10 cellular contexts compared by ENCODE assay signal in the genomic region with DNA sequence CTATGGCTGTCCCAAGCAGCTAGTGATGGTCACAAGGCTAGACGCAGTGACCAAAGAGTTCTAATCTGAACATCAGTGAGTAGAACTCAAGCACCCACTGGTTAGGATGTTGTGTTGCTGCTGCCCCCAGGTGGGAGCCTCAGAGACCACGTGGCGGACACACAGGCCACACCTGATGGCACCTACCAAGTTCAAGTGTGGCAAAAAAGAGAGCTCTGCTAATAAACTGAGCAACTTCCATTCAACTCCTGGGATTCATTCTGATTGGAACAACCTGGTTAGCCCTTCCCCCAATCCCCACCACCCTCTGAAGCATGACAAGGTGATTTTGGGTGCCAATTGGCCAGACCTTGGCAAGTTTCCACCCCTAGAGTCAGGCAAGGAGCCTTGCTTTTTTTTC. TPM values are rescaled to one million over a fixed set of nuclear protein-coding genes. Genes with fewer than 3 reads are reported as not detected.
A peak's percentile ranks its signal among the peaks of the same experiment; 100 is the strongest.
DNase-seq lines count a peak whose midpoint lies in the region; ATAC-seq and TF ChIP-seq lines count a peak whose summit lies in the region.
"Had no signal": no experiment of that assay in that cellular context is flagged by ENCODE, and none has a peak within 500 bp of the region (broad histone marks: within the 10 kb centered on the region; RNA-seq: fewer than 3 reads in every experiment).

No MANE protein-coding gene starts in this region.

- H3K27ac Mint-ChIP-seq in activated CD8-positive, alpha-beta memory T cell treated with anti-CD3 and anti-CD28 coated beads, Interleukin-2, amount 10 ng/mL, durations not matched to agents 7 days and 5 days: peak overlapping the region; percentile 90
- H3K27ac Mint-ChIP-seq in mesothelial cell of epicardium: no peak overlapping the region

- H3K36me3 ChIP-seq in DND-41 (ENCODE audit: insufficient read depth, low read length): no peaks in the 10 kb centered on the region
- no peaks in the 10 kb centered on the region for H3K36me3 ChIP-seq in KMS-11 (ENCODE audit: insufficient read depth)
- H3K36me3 ChIP-seq: gastroesophageal sphincter had no signal

- H3K4me1 Mint-ChIP-seq in activated CD8-positive, alpha-beta memory T cell treated with anti-CD3 and anti-CD28 coated beads, Interleukin-2, amount 10 ng/mL, durations not matched to agents 7 days and 5 days: peaks cover 46% of the 10 kb centered on the region
- H3K4me1 Mint-ChIP-seq in mesothelial cell of epicardium: peaks cover 34% of the 10 kb centered on the region

- H3K27me3 Mint-ChIP-seq in activated CD8-positive, alpha-beta memory T cell treated with anti-CD3 and anti-CD28 coated beads, Interleukin-2, amount 10 ng/mL, durations not matched to agents 7 days and 5 days: no peaks in the 10 kb centered on the region
- H3K27me3 Mint-ChIP-seq in mesothelial cell of epicardium (ENCODE audit: low read depth): peaks cover 10% of the 10 kb centered on the region

- H3K9me3 ChIP-seq in DND-41 (ENCODE audit: insufficient read depth, low read length, severe bottlenecking): no peaks in the 10 kb centered on the region
- H3K9me3 ChIP-seq: gastroesophageal sphincter had no signal

- H3K27me3 ChIP-seq in DND-41 (ENCODE audit: insufficient read depth, low read length, poor library complexity) (no peaks in the 10 kb centered on the region), KMS-11 (ENCODE audit: insufficient read depth, low read depth) (no peaks in the 10 kb centered on the region)
- H3K27me3 ChIP-seq: gastroesophageal sphincter had no signal

- H3K36me3 Mint-ChIP-seq in activated CD8-positive, alpha-beta memory T cell treated with anti-CD3 and anti-CD28 coated beads, Interleukin-2, amount 10 ng/mL, durations not matched to agents 7 days and 5 days: no peaks in the 10 kb centered on the region
- H3K36me3 Mint-ChIP-seq in mesothelial cell of epicardium: no peaks in the 10 kb centered on the region

- CTCF ChIA-PET in activated CD8-positive, alpha-beta memory T cell treated with anti-CD3 and anti-CD28 coated beads, Interleukin-2, amount 10 ng/mL, durations not matched to agents 7 days and 5 days (lab: Charles Lee): interaction anchor here (1.1 to 7.7 kb wide), 7 partner anchors 11 to 118 kb away, joined by 3 to 75 read pairs (median 6); no protein-coding TSS in a partner anchor

- peaks cover 28% of the 10 kb centered on the region for H3K4me1 ChIP-seq in DND-41 (ENCODE audit: insufficient read depth, low read length)
- peaks cover 9% of the 10 kb centered on the region for H3K4me1 ChIP-seq in KMS-11 (ENCODE audit: low read depth, poor library complexity, severe bottlenecking)

- no peaks in the 10 kb centered on the region for H4K20me1 ChIP-seq in DND-41 (ENCODE audit: insufficient read depth, low read length)
- no peaks in the 10 kb centered on the region for H4K20me1 ChIP-seq in KMS-11 (ENCODE audit: insufficient read depth)

- no peak overlapping the region for H3K9ac ChIP-seq in DND-41 (ENCODE audit: low read depth, low read length)
- no peak overlapping the region for H3K9ac ChIP-seq in KMS-11

- peaks cover 19% of the 10 kb centered on the region for H3K79me2 ChIP-seq in DND-41 (ENCODE audit: insufficient read depth, low read length)
- H3K79me2 ChIP-seq in KMS-11 (ENCODE audit: insufficient read depth, low read depth): 0 out of 2 replicates have a peak, but pooled peaks cover 6% of the 10 kb centered on the region

- H3K4me3 Mint-ChIP-seq in activated CD8-positive, alpha-beta memory T cell treated with anti-CD3 and anti-CD28 coated beads, Interleukin-2, amount 10 ng/mL, durations not matched to agents 7 days and 5 days: peak overlapping the region; percentile 86
- H3K4me3 Mint-ChIP-seq in mesothelial cell of epicardium: peak overlapping the region; percentile 93

- no peak overlapping the region for H3K4me3 ChIP-seq in DND-41 (ENCODE audit: low read depth in 1 of 2, low read length in 2 of 2)
- H3K4me3 ChIP-seq in KMS-11 (IDR thresholded peaks at IDR 0.05; ENCODE audit: insufficient read depth, low read depth, low read length): no peak overlapping the region

- H3K4me2 ChIP-seq in DND-41 (ENCODE audit: insufficient read depth, low read length) (no peak overlapping the region), KMS-11 (no peak overlapping the region)

- TF ChIP-seq CTCF in DND-41 (IDR thresholded peaks at IDR 0.05; ENCODE audit: borderline replicate concordance, extremely low read depth, low read length, poor library complexity, severe bottlenecking): peak; percentile 48
- 0 out of 2 replicates have a peak, but pooled peaks have one; percentile 25 for TF ChIP-seq CTCF in KMS-11 (conservative IDR thresholded peaks at IDR 0.05; ENCODE audit: low read depth, low read length)
- TF ChIP-seq CTCF in mesothelial cell of epicardium (IDR thresholded peaks at IDR 0.05; ENCODE audit: unreplicated experiment): no peak

- DNase-seq in DND-41 (peak; percentile 16), mesothelial cell of epicardium (ENCODE audit: low spot score in 2 of 2, unreplicated experiment in 2 of 2) (no peak), DMS114 treated with DMSO at 0.1 percent for 48 hours (lab: John Stamatoyannopoulos, UW; ENCODE audit: unreplicated experiment) (no peak), NCI-H774 (lab: John Stamatoyannopoulos, UW) (no peak)
- DNase-seq in activated CD8-positive, alpha-beta memory T cell treated with anti-CD3 and anti-CD28 coated beads, Interleukin-2, amount 10 ng/mL, durations not matched to agents 7 days and 5 days: peak; percentile 72
- DNase-seq: HCEC 1CT had no signal

- H3K27ac ChIP-seq in DND-41 (ENCODE audit: low read length) (no peak overlapping the region), KMS-11 (no peak overlapping the region)

- ATAC-seq in DND-41 (ENCODE audit: insufficient read depth, low read depth) (no peak), GM19397 (IDR thresholded peaks at IDR 0.05; ENCODE audit: unreplicated experiment) (no peak), HG02870 (IDR thresholded peaks at IDR 0.05; ENCODE audit: unreplicated experiment) (no peak)
- no peak for ATAC-seq in activated CD8-positive, alpha-beta memory T cell treated with anti-CD3 and anti-CD28 coated beads, Interleukin-2, amount 10 ng/mL, durations not matched to agents 7 days and 5 days
- ATAC-seq: gastroesophageal sphincter had no signal

- H2AFZ ChIP-seq in DND-41 (ENCODE audit: low read depth, low read length) (no peak overlapping the region), KMS-11 (ENCODE audit: low read depth) (no peak overlapping the region; the same call in 1 of the 2 replicates)

- no peaks in the 10 kb centered on the region for H3K9me3 Mint-ChIP-seq in activated CD8-positive, alpha-beta memory T cell treated with anti-CD3 and anti-CD28 coated beads, Interleukin-2, amount 10 ng/mL, durations not matched to agents 7 days and 5 days (ENCODE audit: low read depth)
- no peaks in the 10 kb centered on the region for H3K9me3 Mint-ChIP-seq in mesothelial cell of epicardium

RNA-seq across cellular contexts. Expression of gene LCMT1, which starts 3.5 kb away (rescaled TPM):
- total RNA-seq in activated CD8-positive, alpha-beta memory T cell treated with anti-CD3 and anti-CD28 coated beads, Interleukin-2, amount 10 ng/mL, durations not matched to agents 7 days and 5 days: 10 to 100 TPM; 38.9 to 44.6 TPM
- total RNA-seq in mesothelial cell of epicardium: 54.6 to 58.5 TPM (median 57.2 TPM) in 3 replicates

Comparison
In these comparisons a context has a peak if more than half of its experiments do, and no peak if none do; other contexts are left out.
1. DNase-seq: peak in DND-41 (single experiment) and activated CD8-positive, alpha-beta memory T cell treated with anti-CD3 and anti-CD28 coated beads, Interleukin-2, amount 10 ng/mL, durations not matched to agents 7 days and 5 days (single experiment); none in mesothelial cell of epicardium (0 of 2), DMS114 treated with DMSO at 0.1 percent for 48 hours (single experiment) and NCI-H774 (single experiment).